Comparison of ENCODE assay signal across 8 cellular contexts in genomic region chr10:132538031-132538789, GRCh38. TPM values are rescaled to one million over a fixed set of nuclear protein-coding genes. Genes with fewer than 3 reads are reported as not detected.
DNase-seq lines count a peak whose midpoint lies in the region; ATAC-seq and TF ChIP-seq lines count a peak whose summit lies in the region.

No MANE protein-coding gene starts in this region.

- peaks cover 0 to 19% (median 0%) of the 10 kb centered on the region in 5 donors for H3K27me3 Mint-ChIP-seq in naive thymus-derived CD4-positive, alpha-beta T cell

- H3K36me3 Mint-ChIP-seq in naive thymus-derived CD4-positive, alpha-beta T cell, result peaks cover 0 to 7% (median 0%) of the 10 kb centered on the region in 5 donors

- peaks cover 43 to 64% (median 51%) of the 10 kb centered on the region in 7 donors for H3K4me1 Mint-ChIP-seq in naive thymus-derived CD4-positive, alpha-beta T cell

- peak overlapping the region; percentile 89 to 97 (median 94) for H3K27ac Mint-ChIP-seq in naive thymus-derived CD4-positive, alpha-beta T cell

- no peak for TF ChIP-seq CTCF in GM12875 (IDR thresholded peaks at IDR 0.05; ENCODE audit: borderline replicate concordance, insufficient read depth, low read depth, low read length)

- H3K4me3 ChIP-seq in GM12875 (ENCODE audit: low read depth, low read length), result peak overlapping the region; percentile 77
- peak overlapping the region; percentile 54 for H3K4me3 ChIP-seq in NT2/D1 (ENCODE audit: insufficient read length, low read depth)
- H3K4me3 ChIP-seq in endocrine pancreas (ENCODE audit: control insufficient read depth, insufficient read depth, low read length), result peak overlapping the region; percentile 31
- peak overlapping the region; percentile 74 for H3K4me3 ChIP-seq in naive thymus-derived CD4-positive, alpha-beta T cell (ENCODE audit: low read length)

- POLR2A ChIA-PET in naive thymus-derived CD4-positive, alpha-beta T cell (lab: Charles Lee), result interaction anchor here (5.0 kb wide), 1 partner anchor 13 kb away, joined by 26 read pairs; no protein-coding TSS in a partner anchor

- H3K9me3 Mint-ChIP-seq in naive thymus-derived CD4-positive, alpha-beta T cell, result no peaks in the 10 kb centered on the region

- H3K4me3 Mint-ChIP-seq in naive thymus-derived CD4-positive, alpha-beta T cell, result peak overlapping the region; percentile 85 to 98 (median 92)

- peaks cover 6% of the 10 kb centered on the region for H3K36me3 ChIP-seq in NT2/D1 (ENCODE audit: insufficient read depth, insufficient read length, low read length)
- H3K36me3 ChIP-seq in endocrine pancreas (ENCODE audit: control insufficient read depth, insufficient read depth, low read length), result no peaks in the 10 kb centered on the region
- H3K36me3 ChIP-seq in naive thymus-derived CD4-positive, alpha-beta T cell (ENCODE audit: control insufficient read depth in 2 of 3, insufficient read depth in 3 of 3, low read length in 3 of 3), result no peaks in the 10 kb centered on the region

- CTCF ChIA-PET in naive thymus-derived CD4-positive, alpha-beta T cell (lab: Charles Lee), result interaction anchor here (2.0 kb wide), 1 partner anchor 13 kb away, joined by 8 read pairs; no protein-coding TSS in a partner anchor

- H3K9me3 ChIP-seq in NT2/D1 (ENCODE audit: insufficient read depth, low read length) (no peaks in the 10 kb centered on the region), endocrine pancreas (ENCODE audit: control insufficient read depth, low read length) (no peaks in the 10 kb centered on the region)
- H3K9me3 ChIP-seq in naive thymus-derived CD4-positive, alpha-beta T cell (ENCODE audit: control insufficient read depth in 2 of 3, low read length in 3 of 3), result no peaks in the 10 kb centered on the region

- H3K4me1 ChIP-seq in NT2/D1 (ENCODE audit: insufficient read depth, insufficient read length) (peaks cover 14% of the 10 kb centered on the region), endocrine pancreas (ENCODE audit: control insufficient read depth, insufficient read depth, low read length) (no peaks in the 10 kb centered on the region)
- peaks cover 11 to 45% of the 10 kb centered on the region in 2 donors for H3K4me1 ChIP-seq in naive thymus-derived CD4-positive, alpha-beta T cell (ENCODE audit: control insufficient read depth in 2 of 2, insufficient read depth in 2 of 2, low read length in 2 of 2)

- DNase-seq in NT2/D1 (ENCODE audit: low read depth, low spot score), result no peak
- DNase-seq in naive thymus-derived CD4-positive, alpha-beta T cell, result peak in 2 of 9 donors; percentile 17 to 27
- DNase-seq in COLO829 (ENCODE audit: low spot score), result no peak
- DNase-seq in NCI-H1048 (lab: John Stamatoyannopoulos, UW), result no peak
- no peak for DNase-seq in RKO (ENCODE audit: low spot score)

- no peak for ATAC-seq in naive thymus-derived CD4-positive, alpha-beta T cell
- ATAC-seq in GM21576 (IDR thresholded peaks at IDR 0.05; ENCODE audit: unreplicated experiment), result no peak

- H3K9ac ChIP-seq in NT2/D1 (ENCODE audit: insufficient read length, low read depth) (peak overlapping the region; percentile 85), endocrine pancreas (ENCODE audit: control insufficient read depth, insufficient read depth, low read length) (peak overlapping the region; percentile 60)

- peak overlapping the region; percentile 86 for H3K27ac ChIP-seq in naive thymus-derived CD4-positive, alpha-beta T cell (ENCODE audit: low read depth, low read length)

- peaks cover 20% of the 10 kb centered on the region for H3K27me3 ChIP-seq in NT2/D1 (ENCODE audit: insufficient read depth, insufficient read length)
- H3K27me3 ChIP-seq in endocrine pancreas (ENCODE audit: control insufficient read depth, insufficient read depth, low read length), result no peaks in the 10 kb centered on the region
- H3K27me3 ChIP-seq in naive thymus-derived CD4-positive, alpha-beta T cell (ENCODE audit: control insufficient read depth in 2 of 2, insufficient read depth in 2 of 2, low read length in 2 of 2), result no peaks in the 10 kb centered on the region

- intact Hi-C loops in naive thymus-derived CD4-positive, alpha-beta T cell (cut with micrococcal nuclease), result loop anchor here (5.0 to 10.0 kb wide), 10 partner anchors 57 to 854 kb away; partner anchors contain the start of genes PAOX (in 2 of the 2), DPYSL4 (in 1 of the 2), ECHS1 (in 1 of the 2) and MTG1 (in 1 of the 2)

RNA-seq across cellular contexts. Expression of gene INPP5A, which starts 0.6 kb away (rescaled TPM):
- total RNA-seq in naive thymus-derived CD4-positive, alpha-beta T cell, result 10 to 100 TPM; 15.5 to 30.7 (median 28.7) TPM
- polyA plus RNA-seq in naive thymus-derived CD4-positive, alpha-beta T cell, result 1 to 10 TPM in 1 of 2 donors, under 1 TPM in 1; 0.97 to 2.0 TPM
